In genomic region chr2:2182688-2183087, GRCh38 we compare ENCODE assay signal across 16 cellular contexts.
DNase-seq lines count a peak whose midpoint lies in the region; ATAC-seq and TF ChIP-seq lines count a peak whose summit lies in the region.
"Had no signal": no experiment of that assay in that cellular context is flagged by ENCODE, and none has a peak within 500 bp of the region (broad histone marks: within the 10 kb centered on the region; RNA-seq: fewer than 3 reads in every experiment).

No MANE protein-coding gene starts in this region.

- H2AFZ ChIP-seq in GM23338 (peak overlapping the region; percentile 80), smooth muscle cell (ENCODE audit: low read depth) (no peak overlapping the region)

- WGBS in smooth muscle cell (ENCODE audit: low lambda C conversion rate), result 67% methylated on average over 7 of the region's 7 CpGs
- 58 to 62% methylated on average over 7 of the region's 7 CpGs for WGBS in aorta, 2 donors

- H3K27me3 Mint-ChIP-seq in GM23338 (ENCODE audit: insufficient read depth, low read depth, poor library complexity), result peaks cover 2% of the 10 kb centered on the region
- peaks cover 3% of the 10 kb centered on the region for H3K27me3 Mint-ChIP-seq in neural crest cell (ENCODE audit: low read depth)

- H3K4me2 ChIP-seq in GM23338 (no peak overlapping the region), smooth muscle cell (peak overlapping the region; percentile 54)

- ATAC-seq in GM23338 (no peak), aorta (ENCODE audit: low FRiP score) (no peak)
- ATAC-seq: Right ventricle myocardium inferior had no signal

- H3K9me3 ChIP-seq in smooth muscle cell (replicated peaks; ENCODE audit: low read depth) (no peaks in the 10 kb centered on the region), aorta (ENCODE audit: control insufficient read depth, low read length) (no peaks in the 10 kb centered on the region)
- H3K9me3 ChIP-seq: SJSA1 had no signal

- H4K20me1 ChIP-seq in GM23338 (replicated peaks; ENCODE audit: insufficient read depth), result no peaks in the 10 kb centered on the region
- H4K20me1 ChIP-seq in smooth muscle cell (ENCODE audit: low read depth), result no peaks in the 10 kb centered on the region

- H3K9me3 Mint-ChIP-seq in GM23338 (no peaks in the 10 kb centered on the region), neural crest cell (no peaks in the 10 kb centered on the region)

- no peaks in the 10 kb centered on the region for H3F3A ChIP-seq in GM23338 (replicated peaks; ENCODE audit: low read depth)
- no peaks in the 10 kb centered on the region for H3F3A ChIP-seq in smooth muscle cell (ENCODE audit: low read depth)

- H3K36me3 ChIP-seq in GM23338 (ENCODE audit: insufficient read depth) (no peaks in the 10 kb centered on the region), smooth muscle cell (ENCODE audit: low read depth) (no peaks in the 10 kb centered on the region), aorta (ENCODE audit: control insufficient read depth in 1 of 2, insufficient read depth in 2 of 2, low read length in 1 of 2) (no peaks in the 10 kb centered on the region)
- H3K36me3 ChIP-seq: SJSA1 had no signal

- H3K27me3 ChIP-seq in GM23338 (ENCODE audit: insufficient read depth) (no peaks in the 10 kb centered on the region), smooth muscle cell (ENCODE audit: low read depth) (peaks cover 10% of the 10 kb centered on the region), aorta (ENCODE audit: control insufficient read depth in 1 of 2, insufficient read depth in 2 of 2, low read length in 1 of 2) (peaks cover 0 to 1% of the 10 kb centered on the region in 2 donors)
- H3K27me3 ChIP-seq: SJSA1 had no signal

- TF ChIP-seq CTCF in GM23338 (conservative IDR thresholded peaks at IDR 0.05; ENCODE audit: low read depth in 2 of 2), result no peak
- TF ChIP-seq CTCF in neural crest cell (conservative IDR thresholded peaks at IDR 0.05), result no peak
- TF ChIP-seq CTCF in smooth muscle cell (IDR thresholded peaks at IDR 0.05; ENCODE audit: borderline replicate concordance, insufficient read depth, poor library complexity, severe bottlenecking), result no peak

- no peak overlapping the region for H3K4me3 Mint-ChIP-seq in GM23338
- H3K4me3 Mint-ChIP-seq in neural crest cell, result no peak overlapping the region

- no peak for DNase-seq in GM23338 (ENCODE audit: low spot score)
- DNase-seq in caudate nucleus (lab: John Stamatoyannopoulos, UW), result no peak
- DNase-seq in neural crest cell (ENCODE audit: low read depth, low spot score), result no peak
- DNase-seq in smooth muscle cell (lab: John Stamatoyannopoulos, UW; ENCODE audit: unreplicated experiment), result no peak
- no peak for DNase-seq in aorta
- no peak for DNase-seq in activated CD4-positive, alpha-beta T cell treated with anti-CD3 and anti-CD28 coated beads for 48 hours
- no peak for DNase-seq in DMS 273 (lab: John Stamatoyannopoulos, UW; ENCODE audit: unreplicated experiment)
- DNase-seq: DMS79, HCEC 1CT, KBM-7, NCI-H1092 treated with DMSO at 0.1 percent for 48 hours, NCI-H146, NCI-H345, NCI-H524 treated with DMSO at 0.1 percent for 48 hours had no signal

- H3K27ac ChIP-seq in GM23338 (ENCODE audit: low read depth) (no peak overlapping the region), caudate nucleus (ENCODE audit: low read depth, low read length) (peak overlapping the region; percentile 37), smooth muscle cell (ENCODE audit: low read depth) (peak overlapping the region; percentile 74), aorta (ENCODE audit: low read depth in 1 of 2, low read length in 2 of 2) (no peak overlapping the region)
- H3K27ac ChIP-seq: SJSA1 had no signal

- H3K4me1 Mint-ChIP-seq in GM23338 (peaks cover 4% of the 10 kb centered on the region; the same call in 2 of the 3 replicates), neural crest cell (peaks cover 5% of the 10 kb centered on the region)

- intact Hi-C loops in aorta (cut with DNase I), result no loop called here

- H3K79me2 ChIP-seq in GM23338 (replicated peaks; ENCODE audit: insufficient read depth) (no peaks in the 10 kb centered on the region), smooth muscle cell (ENCODE audit: low read depth) (no peaks in the 10 kb centered on the region)

- H3K4me3 ChIP-seq in GM23338 (no peak overlapping the region), smooth muscle cell (no peak overlapping the region), aorta (ENCODE audit: low read length in 2 of 2) (no peak overlapping the region)
- H3K4me3 ChIP-seq: SJSA1 had no signal

- no peak overlapping the region for H3K27ac Mint-ChIP-seq in GM23338
- peak overlapping the region; percentile 2 for H3K27ac Mint-ChIP-seq in neural crest cell (ENCODE audit: unreplicated experiment)

- H3K36me3 Mint-ChIP-seq in GM23338 (ENCODE audit: low read depth) (no peaks in the 10 kb centered on the region), neural crest cell (ENCODE audit: low read depth) (no peaks in the 10 kb centered on the region)

- H3K4me1 ChIP-seq in GM23338 (ENCODE audit: insufficient read depth) (no peaks in the 10 kb centered on the region), smooth muscle cell (ENCODE audit: low read depth) (peaks cover 18% of the 10 kb centered on the region), aorta (ENCODE audit: control insufficient read depth in 1 of 2, insufficient read depth in 2 of 2, low read length in 2 of 2) (no peaks in the 10 kb centered on the region)
- H3K4me1 ChIP-seq: SJSA1 had no signal

- H3K9me2 ChIP-seq in GM23338 (ENCODE audit: insufficient read depth), result no peaks in the 10 kb centered on the region

- H3K9ac ChIP-seq in smooth muscle cell (ENCODE audit: low read depth), result no peak overlapping the region

TF ChIP-seq in GM23338, 12 proteins besides CTCF, POLR2A, EP300 and RAD21 (continues in another document):
- no peak for TF ChIP-seq CREB1 (CRISPR knock-in tag; IDR thresholded peaks at IDR 0.05; ENCODE audit: low read depth)
- no peak for TF ChIP-seq ETS1 (IDR thresholded peaks at IDR 0.05)
- TF ChIP-seq NANOG (IDR thresholded peaks at IDR 0.05; ENCODE audit: borderline replicate concordance), result no peak
- no peak for TF ChIP-seq ZNF114 (CRISPR knock-in tag; IDR thresholded peaks at IDR 0.05)
- no peak for TF ChIP-seq STAT1 (IDR thresholded peaks at IDR 0.05; ENCODE audit: unreplicated experiment)

Comparison
In these comparisons a context has a peak if more than half of its experiments do, and no peak if none do; other contexts are left out.
1. H3K27ac ChIP-seq: peak in caudate nucleus (single experiment) and smooth muscle cell (single experiment); none in GM23338 (single experiment) and aorta (0 of 2).